10 cellular contexts compared by ENCODE assay signal in the genomic region with DNA sequence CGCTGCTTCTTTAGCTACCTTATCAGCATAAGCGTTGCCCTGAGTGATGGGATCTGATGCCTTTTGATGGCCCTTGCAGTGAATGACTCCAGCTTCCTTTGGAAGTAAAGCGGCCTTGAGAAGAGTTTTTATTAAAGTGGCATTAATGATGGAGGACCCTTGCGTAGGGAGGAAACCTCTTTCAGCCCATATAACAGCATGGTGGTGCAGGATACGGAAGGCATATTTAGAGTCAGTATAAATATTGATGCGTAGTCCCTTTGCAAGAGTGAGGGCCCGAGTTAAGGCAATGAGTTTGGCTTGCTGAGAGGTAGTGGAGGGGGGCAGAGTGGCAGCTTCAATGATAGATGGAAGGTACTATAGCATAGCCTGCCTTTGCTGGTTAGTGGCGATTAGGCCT. TPM values are rescaled to one million over a fixed set of nuclear protein-coding genes. Genes with fewer than 3 reads are reported as not detected.
"Had no signal": no experiment of that assay in that cellular context is flagged by ENCODE, and none has a peak within 500 bp of the region (broad histone marks: within the 10 kb centered on the region; RNA-seq: fewer than 3 reads in every experiment).

No MANE protein-coding gene starts in this region.

RNA-seq across cellular contexts. Expression of gene KCNK12, which starts 15.8 kb away (rescaled TPM):
- total RNA-seq: left cardiac atrium, left lobe of liver, left lung, liver, lower lobe of right lung, lung microvascular endothelial cell, mammary epithelial cell, mesenteric fat pad, myocyte had no signal
- polyA plus RNA-seq: keratinocyte, liver, mammary epithelial cell had no signal
